ENCODE assay signal across 3 cellular contexts in the genomic region with DNA sequence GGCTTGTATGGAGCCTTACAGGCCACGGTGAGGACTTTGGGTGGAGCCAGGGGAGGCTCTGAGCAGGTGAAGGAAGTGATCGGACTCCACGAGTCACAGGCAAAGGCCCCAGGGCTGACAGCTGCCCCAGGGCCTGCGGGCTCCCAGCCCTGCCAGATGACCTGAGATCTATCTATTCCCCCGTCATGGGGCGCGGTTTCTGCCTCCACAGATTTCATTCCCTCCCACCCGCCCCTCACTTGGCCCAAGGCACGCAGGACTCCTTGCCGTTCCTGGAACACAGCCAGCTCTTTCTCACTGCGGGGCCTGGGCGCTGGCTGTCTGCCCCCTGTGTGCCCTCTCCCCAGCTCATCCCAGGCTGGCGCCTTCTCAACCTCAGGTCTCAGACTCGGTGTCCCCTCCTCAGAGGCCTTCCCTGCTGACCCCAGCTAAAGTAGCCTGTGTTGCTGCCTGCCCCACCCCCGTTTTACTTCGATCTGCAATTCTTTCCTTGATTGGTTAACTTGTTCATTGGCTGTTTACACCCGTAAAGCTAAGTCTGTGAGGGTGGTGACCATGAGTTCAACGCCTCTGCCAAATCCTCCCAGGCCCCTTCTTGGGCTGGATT.
TF ChIP-seq lines count a peak whose summit lies in the region.

No MANE protein-coding gene starts in this region.

TF ChIP-seq in liver, 16 proteins besides CTCF, POLR2A, EP300 and RAD21:
- TF ChIP-seq ZBTB33 (IDR thresholded peaks at IDR 0.05) (no peak), SP1 (IDR thresholded peaks at IDR 0.05) (no peak)

TF ChIP-seq in HepG2, 621 proteins besides CTCF, POLR2A, EP300 and RAD21:
- TF ChIP-seq ZNF180 (CRISPR knock-in tag; IDR thresholded peaks at IDR 0.05; ENCODE audit: borderline replicate concordance, low read depth) (no peak), ZNF550 (CRISPR knock-in tag; IDR thresholded peaks at IDR 0.05; ENCODE audit: borderline replicate concordance) (no peak), HOXA7 (CRISPR knock-in tag; IDR thresholded peaks at IDR 0.05) (no peak), AKAP8 (CRISPR knock-in tag; IDR thresholded peaks at IDR 0.05) (no peak), TRIM24 (CRISPR knock-in tag; IDR thresholded peaks at IDR 0.05) (no peak), RCOR2 (CRISPR knock-in tag; IDR thresholded peaks at IDR 0.05) (no peak), PRPF4 (IDR thresholded peaks at IDR 0.05; ENCODE audit: low read depth, low read length, poor library complexity, severe bottlenecking) (no peak), ZNF280B (CRISPR knock-in tag; IDR thresholded peaks at IDR 0.05; ENCODE audit: borderline replicate concordance) (no peak)
TF ChIP-seq in HepG2: peak in this region for 0.

TF ChIP-seq in SK-N-SH, 30 proteins besides CTCF, POLR2A, EP300 and RAD21:
- TF ChIP-seq EZH2phosphoT487 (IDR thresholded peaks at IDR 0.05; ENCODE audit: borderline replicate concordance, low read depth) (no peak), ZBTB33 (IDR thresholded peaks at IDR 0.05; ENCODE audit: borderline replicate concordance, low read depth) (no peak), FOXJ3 (CRISPR knock-in tag; IDR thresholded peaks at IDR 0.05) (no peak), RFX5 (IDR thresholded peaks at IDR 0.05; ENCODE audit: low read length) (no peak), ELF1 (IDR thresholded peaks at IDR 0.05) (no peak), YY1 (IDR thresholded peaks at IDR 0.05; ENCODE audit: low read depth) (no peak)
